In the genomic region with DNA sequence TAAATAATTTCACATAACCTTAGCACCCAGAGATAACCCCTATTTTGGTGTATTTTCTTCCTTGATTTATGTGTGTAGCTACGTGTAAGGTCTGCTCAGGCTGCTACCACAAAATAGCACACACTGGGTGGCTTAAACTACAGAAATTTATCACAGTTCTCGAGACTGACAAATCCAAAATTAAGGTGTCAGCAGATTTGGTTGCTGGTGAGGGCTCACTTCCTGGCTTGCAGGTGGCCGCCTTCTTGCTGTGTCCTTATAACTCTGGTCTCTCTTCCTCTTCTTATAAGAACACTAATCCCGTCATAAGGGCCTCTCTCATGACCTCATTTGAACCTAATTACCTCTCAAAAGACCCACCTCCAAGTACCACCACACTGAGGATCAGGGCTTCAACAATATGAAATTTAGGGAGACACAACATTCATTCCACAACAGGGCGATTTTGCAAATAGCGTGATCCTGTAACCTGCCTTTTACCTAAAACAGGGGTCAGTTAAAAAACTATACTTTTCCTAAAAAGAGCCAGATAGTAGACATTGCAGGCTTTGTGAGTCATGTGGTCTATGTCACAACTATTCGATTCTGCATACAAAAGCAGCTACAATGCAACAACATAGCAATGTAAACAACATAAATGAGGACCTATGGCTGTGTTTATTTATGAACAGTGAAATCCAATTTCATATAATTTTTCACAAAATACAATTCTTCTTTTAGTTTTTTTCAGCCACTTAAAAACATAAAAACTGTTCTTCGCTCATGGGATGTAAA, we compare ENCODE assay signal across 1 cellular context.
TF ChIP-seq lines count a peak whose summit lies in the region.

No MANE protein-coding gene starts in this region.

TF ChIP-seq in IMR-90, 13 proteins besides CTCF, POLR2A, EP300 and RAD21:
- TF ChIP-seq CHD1 (IDR thresholded peaks at IDR 0.05; ENCODE audit: low read depth, low read length): no peak
- TF ChIP-seq MAFK (IDR thresholded peaks at IDR 0.05; ENCODE audit: low read depth, low read length): peak; percentile 88
- peak; percentile 24; the same call in 1 of the 2 replicates for TF ChIP-seq USF2 (IDR thresholded peaks at IDR 0.05; ENCODE audit: low read depth, low read length)
- no peak for TF ChIP-seq NFE2L2 (IDR thresholded peaks at IDR 0.05; ENCODE audit: low read depth, low read length)
- peak; percentile 8; the same call in 1 of the 2 replicates for TF ChIP-seq FOS (IDR thresholded peaks at IDR 0.05; ENCODE audit: low read depth, low read length)
- peak; percentile 82 for TF ChIP-seq CEBPB (IDR thresholded peaks at IDR 0.05; ENCODE audit: low read depth, low read length)
- TF ChIP-seq RFX5 (IDR thresholded peaks at IDR 0.05; ENCODE audit: low read depth, low read length): no peak
- TF ChIP-seq MXI1 (IDR thresholded peaks at IDR 0.05; ENCODE audit: borderline replicate concordance, low read depth, low read length): no peak
- TF ChIP-seq BHLHE40 (IDR thresholded peaks at IDR 0.05; ENCODE audit: low read depth, low read length): no peak
